1 cellular context compared by ENCODE assay signal in the genomic region with DNA sequence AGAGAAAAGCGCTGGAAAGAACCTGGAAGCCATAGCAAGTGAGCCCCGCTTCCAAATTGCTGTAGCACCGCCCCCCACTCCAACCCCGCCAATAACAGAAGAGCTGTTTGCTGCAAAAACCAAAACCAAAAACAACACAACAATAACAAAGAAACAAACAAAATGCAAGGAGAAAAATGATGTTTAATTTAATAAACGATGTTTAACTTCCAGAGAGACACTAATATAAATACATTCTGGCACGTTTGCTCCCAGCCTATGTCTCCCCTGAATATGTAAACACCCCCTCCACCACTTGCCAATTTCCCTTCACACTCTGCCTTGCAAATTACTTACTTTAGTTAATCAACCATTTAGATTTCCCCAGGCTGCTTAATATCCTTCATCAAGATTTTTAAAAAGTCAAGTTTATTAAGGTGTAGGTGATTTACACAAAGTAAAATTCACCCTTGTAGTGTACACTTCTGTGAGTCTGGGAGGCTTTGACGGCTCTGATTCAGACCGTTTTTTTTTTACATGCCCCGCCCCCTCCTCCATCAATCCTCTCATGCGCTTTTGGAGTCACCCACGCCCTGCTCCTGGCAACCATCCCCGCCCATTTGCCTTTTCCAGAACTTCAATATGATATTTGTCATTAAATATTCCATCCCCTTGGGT.
A peak's percentile ranks its signal among the peaks of the same experiment; 100 is the strongest.
TF ChIP-seq lines count a peak whose summit lies in the region.

No MANE protein-coding gene starts in this region.

TF ChIP-seq in HepG2, 621 proteins besides CTCF, POLR2A, EP300 and RAD21:
- TF ChIP-seq, protein P1, sequence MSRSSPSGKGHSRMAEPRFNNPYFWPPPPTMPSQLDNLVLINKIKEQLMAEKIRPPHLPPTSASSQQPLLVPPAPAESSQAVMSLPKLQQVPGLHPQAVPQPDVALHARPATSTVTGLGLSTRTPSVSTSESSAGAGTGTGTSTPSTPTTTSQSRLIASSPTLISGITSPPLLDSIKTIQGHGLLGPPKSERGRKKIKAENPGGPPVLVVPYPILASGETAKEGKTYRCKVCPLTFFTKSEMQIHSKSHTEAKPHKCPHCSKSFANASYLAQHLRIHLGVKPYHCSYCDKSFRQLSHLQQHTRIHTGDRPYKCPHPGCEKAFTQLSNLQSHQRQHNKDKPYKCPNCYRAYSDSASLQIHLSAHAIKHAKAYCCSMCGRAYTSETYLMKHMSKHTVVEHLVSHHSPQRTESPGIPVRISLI (CRISPR knock-in tag; IDR thresholded peaks at IDR 0.05; ENCODE audit: borderline replicate concordance): peak; percentile 77; the same call in 1 of the 2 replicates
- TF ChIP-seq, protein P2, sequence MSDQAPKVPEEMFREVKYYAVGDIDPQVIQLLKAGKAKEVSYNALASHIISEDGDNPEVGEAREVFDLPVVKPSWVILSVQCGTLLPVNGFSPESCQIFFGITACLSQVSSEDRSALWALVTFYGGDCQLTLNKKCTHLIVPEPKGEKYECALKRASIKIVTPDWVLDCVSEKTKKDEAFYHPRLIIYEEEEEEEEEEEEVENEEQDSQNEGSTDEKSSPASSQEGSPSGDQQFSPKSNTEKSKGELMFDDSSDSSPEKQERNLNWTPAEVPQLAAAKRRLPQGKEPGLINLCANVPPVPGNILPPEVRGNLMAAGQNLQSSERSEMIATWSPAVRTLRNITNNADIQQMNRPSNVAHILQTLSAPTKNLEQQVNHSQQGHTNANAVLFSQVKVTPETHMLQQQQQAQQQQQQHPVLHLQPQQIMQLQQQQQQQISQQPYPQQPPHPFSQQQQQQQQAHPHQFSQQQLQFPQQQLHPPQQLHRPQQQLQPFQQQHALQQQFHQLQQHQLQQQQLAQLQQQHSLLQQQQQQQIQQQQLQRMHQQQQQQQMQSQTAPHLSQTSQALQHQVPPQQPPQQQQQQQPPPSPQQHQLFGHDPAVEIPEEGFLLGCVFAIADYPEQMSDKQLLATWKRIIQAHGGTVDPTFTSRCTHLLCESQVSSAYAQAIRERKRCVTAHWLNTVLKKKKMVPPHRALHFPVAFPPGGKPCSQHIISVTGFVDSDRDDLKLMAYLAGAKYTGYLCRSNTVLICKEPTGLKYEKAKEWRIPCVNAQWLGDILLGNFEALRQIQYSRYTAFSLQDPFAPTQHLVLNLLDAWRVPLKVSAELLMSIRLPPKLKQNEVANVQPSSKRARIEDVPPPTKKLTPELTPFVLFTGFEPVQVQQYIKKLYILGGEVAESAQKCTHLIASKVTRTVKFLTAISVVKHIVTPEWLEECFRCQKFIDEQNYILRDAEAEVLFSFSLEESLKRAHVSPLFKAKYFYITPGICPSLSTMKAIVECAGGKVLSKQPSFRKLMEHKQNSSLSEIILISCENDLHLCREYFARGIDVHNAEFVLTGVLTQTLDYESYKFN (CRISPR knock-in tag; conservative IDR thresholded peaks at IDR 0.05): no peak
- 0 out of 2 replicates have a peak, but pooled peaks have one; percentile 11 for TF ChIP-seq MAF1 (CRISPR knock-in tag; IDR thresholded peaks at IDR 0.05; ENCODE audit: borderline replicate concordance)
